ENCODE assay signal across 15 cellular contexts in genomic region chr7:22814261-22815208, GRCh38. TPM values are rescaled to one million over a fixed set of nuclear protein-coding genes. Genes with fewer than 3 reads are reported as not detected.
DNase-seq lines count a peak whose midpoint lies in the region; ATAC-seq and TF ChIP-seq lines count a peak whose summit lies in the region.
"Had no signal": no experiment of that assay in that cellular context is flagged by ENCODE, and none has a peak within 500 bp of the region (broad histone marks: within the 10 kb centered on the region; RNA-seq: fewer than 3 reads in every experiment).

No MANE protein-coding gene starts in this region.

- H3K36me3 ChIP-seq in CD8-positive, alpha-beta T cell (ENCODE audit: insufficient read depth, low read length): peaks cover 5% of the 10 kb centered on the region
- H3K36me3 ChIP-seq in ovary (no peaks in the 10 kb centered on the region), transverse colon (peaks cover 0 to 16% (median 5%) of the 10 kb centered on the region in 4 donors)

- H3K9me3 Mint-ChIP-seq in CD8-positive, alpha-beta T cell: no peaks in the 10 kb centered on the region

- no peaks in the 10 kb centered on the region for H3K27me3 ChIP-seq in CD8-positive, alpha-beta T cell (ENCODE audit: insufficient read depth, low read length)
- H3K27me3 ChIP-seq in foreskin keratinocyte (no peaks in the 10 kb centered on the region), ovary (no peaks in the 10 kb centered on the region), transverse colon (no peaks in the 10 kb centered on the region)
- H3K27me3 ChIP-seq: right lobe of liver, upper lobe of right lung had no signal

- in situ Hi-C loops in SK-MEL-5 (cut with HindIII; ENCODE audit: low pct_unique_long_range_greater_than_20kb, low sequenced_read_pairs) (no loop called here), transverse colon (cut with MboI; ENCODE audit: low pct_ligation_motif_present in 1 of 4, low pct_unique_long_range_greater_than_20kb in 1 of 4, low sequenced_read_pairs in 3 of 4) (no loop called here)

- H3K9me3 ChIP-seq in CD8-positive, alpha-beta T cell (ENCODE audit: low read length): no peaks in the 10 kb centered on the region
- H3K9me3 ChIP-seq in ovary (no peaks in the 10 kb centered on the region), transverse colon (no peaks in the 10 kb centered on the region)
- H3K9me3 ChIP-seq: right lobe of liver, upper lobe of right lung had no signal

- H3K4me1 Mint-ChIP-seq in CD8-positive, alpha-beta T cell (ENCODE audit: low read depth): peaks cover 31% of the 10 kb centered on the region

- no peak overlapping the region for H3K4me3 ChIP-seq in CD8-positive, alpha-beta T cell (ENCODE audit: low read depth, low read length)
- H3K4me3 ChIP-seq in ovary (no peak overlapping the region), transverse colon (no peak overlapping the region)
- H3K4me3 ChIP-seq: right lobe of liver, SK-N-MC, upper lobe of right lung had no signal

- H3K27ac ChIP-seq in CD8-positive, alpha-beta T cell (ENCODE audit: low read depth, low read length): no peak overlapping the region
- H3K27ac ChIP-seq in foreskin keratinocyte (no peak overlapping the region), ovary (no peak overlapping the region), transverse colon (no peak overlapping the region)
- H3K27ac ChIP-seq: right lobe of liver, SK-N-MC, upper lobe of right lung had no signal

- intact Hi-C loops in CD8-positive, alpha-beta T cell (cut with DNase I, micrococcal nuclease): no loop called here
- intact Hi-C loops in ovary (cut with DNase I) (no loop called here), transverse colon (cut with DNase I; ENCODE audit: low total_unique reads) (no loop called here)

- DNase-seq in CD8-positive, alpha-beta T cell: no peak
- DNase-seq in HCEC 1CT (peak; percentile 53), SK-MEL-5 (ENCODE audit: low read depth, low spot score) (peak; percentile 86), foreskin keratinocyte (no peak), NCI-H446 treated with DMSO at 0.1 percent for 48 hours (lab: John Stamatoyannopoulos, UW) (no peak), ovary (no peak), transverse colon (no peak)
- DNase-seq: activated CD4-positive, alpha-beta T cell treated with anti-CD3 and anti-CD28 coated beads for 48 hours; activated naive CD4-positive, alpha-beta T cell treated with Interleukin-2 at 50 U/mL for 16 hours; effector memory CD4-positive, alpha-beta T cell; NCI-H510A; right lobe of liver; upper lobe of right lung had no signal

- no peaks in the 10 kb centered on the region for H3K27me3 Mint-ChIP-seq in CD8-positive, alpha-beta T cell (ENCODE audit: low read depth)

- ATAC-seq in CD8-positive, alpha-beta T cell: no peak
- ATAC-seq in foreskin keratinocyte: peak; percentile 37
- ATAC-seq in HG02798 (IDR thresholded peaks at IDR 0.05; ENCODE audit: poor library complexity, unreplicated experiment): no peak
- ATAC-seq: upper lobe of right lung had no signal

- peaks cover 1% of the 10 kb centered on the region for H3K4me1 ChIP-seq in CD8-positive, alpha-beta T cell (ENCODE audit: insufficient read depth, low read length)
- peaks cover 6% of the 10 kb centered on the region for H3K4me1 ChIP-seq in foreskin keratinocyte
- H3K4me1 ChIP-seq in ovary (ENCODE audit: insufficient read depth): no peaks in the 10 kb centered on the region
- H3K4me1 ChIP-seq in transverse colon: no peaks in the 10 kb centered on the region
- H3K4me1 ChIP-seq: upper lobe of right lung had no signal

- POLR2A ChIA-PET in CD8-positive, alpha-beta T cell (lab: Charles Lee): interaction anchor here (0.7 kb wide), 1 partner anchor 51 kb away, joined by 3 read pairs; no protein-coding TSS in a partner anchor

- 73 to 79% (median 74%) methylated on average over 10 of the region's 10 CpGs for WGBS in ovary, 3 donors
- 69 to 90% methylated on average over 2 to 10 of the region's 10 CpGs for WGBS in transverse colon (ENCODE audit: low coverage in 1 of 2), 2 donors

- TF ChIP-seq CTCF in CD8-positive, alpha-beta T cell (IDR thresholded peaks at IDR 0.05): no peak
- no peak for TF ChIP-seq CTCF in foreskin keratinocyte (conservative IDR thresholded peaks at IDR 0.05)
- no peak for TF ChIP-seq CTCF in ovary (IDR thresholded peaks at IDR 0.05)
- no peak for TF ChIP-seq CTCF in transverse colon (IDR thresholded peaks at IDR 0.05)

- CTCF ChIA-PET in CD8-positive, alpha-beta T cell (lab: Charles Lee): no interaction called here

- TF ChIP-seq EP300 in ovary (IDR thresholded peaks at IDR 0.05): no peak
- TF ChIP-seq EP300 in transverse colon (IDR thresholded peaks at IDR 0.05; ENCODE audit: low read depth): no peak

- no peak overlapping the region for H3K4me3 Mint-ChIP-seq in CD8-positive, alpha-beta T cell

- TF ChIP-seq POLR2A in ovary (IDR thresholded peaks at IDR 0.05): no peak
- TF ChIP-seq POLR2A in transverse colon (IDR thresholded peaks at IDR 0.05): no peak

- H3K36me3 Mint-ChIP-seq in CD8-positive, alpha-beta T cell: peaks cover 66% of the 10 kb centered on the region

- H3K27ac Mint-ChIP-seq in CD8-positive, alpha-beta T cell: peak overlapping the region; percentile 49

RNA-seq across cellular contexts. Expression of gene TOMM7, which starts 8.1 kb away (rescaled TPM):
- 100 to 1,000 TPM; 595 to 610 TPM for total RNA-seq in CD8-positive, alpha-beta T cell
- 1,169 and 1,313 TPM in 2 replicates for total RNA-seq in SK-MEL-5 (2014; rRNA removed; shearing (Covaris generic))
- polyA plus RNA-seq in SK-MEL-5 (2015; cell fraction: cytosol; rRNA removed): 830 and 1,137 TPM in 2 replicates
- 151 and 186 TPM in 2 replicates for polyA plus RNA-seq in SK-MEL-5 (2015; cell fraction: nucleus; rRNA removed)
- total RNA-seq in foreskin keratinocyte (231 and 280 TPM in 2 replicates), ovary (100 to 1,000 TPM; 325 to 869 (median 586) TPM), transverse colon (1,000 to 10,000 TPM in 1 of 4 donors, 100 to 1,000 TPM in 2, 10 to 100 TPM in 1; 14.5 to 1,156 (median 144) TPM)
- polyA plus RNA-seq in foreskin keratinocyte (672 and 751 TPM in 2 replicates), ovary (100 to 1,000 TPM; 267 to 621 TPM)

Comparison
In these comparisons a context has a peak if more than half of its experiments do, and no peak if none do; other contexts are left out.
1. DNase-seq: peak in HCEC 1CT (single experiment) and SK-MEL-5 (single experiment); none in CD8-positive, alpha-beta T cell (0 of 7), foreskin keratinocyte (0 of 2), NCI-H446 treated with DMSO at 0.1 percent for 48 hours (single experiment), ovary (0 of 5) and transverse colon (single experiment).